In genomic region chr18:11689972-11690570, GRCh38 we compare ENCODE assay signal across 8 cellular contexts. TPM values are rescaled to one million over a fixed set of nuclear protein-coding genes. Genes with fewer than 3 reads are reported as not detected.
DNase-seq lines count a peak whose midpoint lies in the region; ATAC-seq, FAIRE-seq and TF ChIP-seq lines count a peak whose summit lies in the region.

No MANE protein-coding gene starts in this region.

- peak overlapping the region; percentile 92 for H3K4me2 ChIP-seq in astrocyte (ENCODE audit: low read length)
- no peak overlapping the region for H3K4me2 ChIP-seq in PC-9

- H3K27ac ChIP-seq in HUES48 (ENCODE audit: low read depth, low read length), result no peak overlapping the region
- H3K27ac ChIP-seq in astrocyte (ENCODE audit: low read depth, low read length), result no peak overlapping the region
- no peak overlapping the region for H3K27ac ChIP-seq in right lobe of liver
- no peak overlapping the region for H3K27ac ChIP-seq in PC-9

- H3K27ac Mint-ChIP-seq in astrocyte (ENCODE audit: unreplicated experiment), result no peak overlapping the region
- H3K27ac Mint-ChIP-seq in type B pancreatic cell, result peak overlapping the region; percentile 79

- H3K36me3 Mint-ChIP-seq in astrocyte (ENCODE audit: low read depth, unreplicated experiment) (no peaks in the 10 kb centered on the region), type B pancreatic cell (no peaks in the 10 kb centered on the region)

- FAIRE-seq in astrocyte (lab: Jason Lieb, UNC), result no peak

- H3K4me1 ChIP-seq in HUES48 (ENCODE audit: control insufficient read depth, insufficient read depth, low read length) (no peaks in the 10 kb centered on the region; the same call in 1 of the 2 replicates), astrocyte (ENCODE audit: insufficient read depth, low read length) (peaks cover 4% of the 10 kb centered on the region), right lobe of liver (peaks cover 0 to 10% (median 0%) of the 10 kb centered on the region in 4 donors), PC-9 (replicated peaks; ENCODE audit: insufficient read depth) (no peaks in the 10 kb centered on the region)

- no peaks in the 10 kb centered on the region for H3K36me3 ChIP-seq in HUES48 (ENCODE audit: control insufficient read depth, insufficient read depth, low read length)
- H3K36me3 ChIP-seq in astrocyte (ENCODE audit: insufficient read depth, low read length), result no peaks in the 10 kb centered on the region
- no peaks in the 10 kb centered on the region for H3K36me3 ChIP-seq in right lobe of liver
- no peaks in the 10 kb centered on the region for H3K36me3 ChIP-seq in PC-9 (ENCODE audit: low read depth)

- H3K9me3 Mint-ChIP-seq in astrocyte (ENCODE audit: unreplicated experiment) (no peaks in the 10 kb centered on the region), type B pancreatic cell (no peaks in the 10 kb centered on the region)

- no TSS peak for BruUV-seq in PC-9 (replicated peaks; lab: Mats Ljungman, UMichigan)

- 2% methylated on average over 17 of the region's 34 CpGs for WGBS in right lobe of liver (ENCODE audit: insufficient coverage, low coverage, low lambda C conversion rate, missing lambda C conversion rate)

- CTCF ChIA-PET in PC-9 (lab: Charles Lee), result no interaction called here

- H3K27me3 ChIP-seq in HUES48 (ENCODE audit: control insufficient read depth, insufficient read depth, low read length), result peaks cover 13% of the 10 kb centered on the region
- H3K27me3 ChIP-seq in astrocyte (ENCODE audit: insufficient read depth, low read length), result peaks cover 22% of the 10 kb centered on the region
- H3K27me3 ChIP-seq in right lobe of liver, result peaks cover 0 to 5% of the 10 kb centered on the region in 2 donors
- H3K27me3 ChIP-seq in PC-9 (ENCODE audit: insufficient read depth, low read depth), result peaks cover 55% of the 10 kb centered on the region

- no peaks in the 10 kb centered on the region for H4K20me1 ChIP-seq in astrocyte (ENCODE audit: insufficient read depth, low read length)
- no peaks in the 10 kb centered on the region for H4K20me1 ChIP-seq in PC-9 (ENCODE audit: insufficient read depth)

- peak in 3 of 4 donors; percentile 11 to 28 (median 25) for ATAC-seq in right lobe of liver

- H2AFZ ChIP-seq in astrocyte (ENCODE audit: low read depth, low read length), result peak overlapping the region; percentile 89
- no peak overlapping the region for H2AFZ ChIP-seq in PC-9

- H3K4me3 Mint-ChIP-seq in astrocyte (ENCODE audit: unreplicated experiment), result peak overlapping the region; percentile 84
- H3K4me3 Mint-ChIP-seq in type B pancreatic cell, result peak overlapping the region; percentile 92

- H3K79me2 ChIP-seq in astrocyte (ENCODE audit: insufficient read depth, low read length) (no peaks in the 10 kb centered on the region), PC-9 (ENCODE audit: low read depth) (no peaks in the 10 kb centered on the region)

- peak overlapping the region; percentile 59 for H3K9ac ChIP-seq in HUES48 (ENCODE audit: low read depth, low read length)
- H3K9ac ChIP-seq in astrocyte (ENCODE audit: low read length), result no peak overlapping the region

- H3K27me3 Mint-ChIP-seq in astrocyte (ENCODE audit: low read depth, unreplicated experiment) (peaks cover 10% of the 10 kb centered on the region), type B pancreatic cell (peaks cover 11% of the 10 kb centered on the region)

- intact Hi-C loops in right lobe of liver (cut with DNase I) (no loop called here), PC-9 (cut with micrococcal nuclease; ENCODE audit: unreplicated experiment) (no loop called here)

- peak; percentile 3 for DNase-seq in EL
- no peak for DNase-seq in astrocyte (ENCODE audit: low read depth)
- no peak for DNase-seq in right lobe of liver
- no peak for DNase-seq in type B pancreatic cell (ENCODE audit: extremely low spot score, unreplicated experiment)
- DNase-seq in activated effector memory CD4-positive, alpha-beta T cell treated with anti-CD3 and anti-CD28 coated beads, Interleukin-2, amount 50 U/mL, for 16 hours, result no peak
- DNase-seq in PC-9, result no peak
- DNase-seq in NCI-H146 treated with DMSO at 0.1 percent for 48 hours (lab: John Stamatoyannopoulos, UW; ENCODE audit: unreplicated experiment), result no peak

- POLR2A ChIA-PET in PC-9 (lab: Charles Lee; ENCODE audit: unreplicated experiment), result no interaction called here

- H3K9me3 ChIP-seq in HUES48 (ENCODE audit: control insufficient read depth, insufficient read depth, low read length) (no peaks in the 10 kb centered on the region), astrocyte (ENCODE audit: insufficient read depth, low read depth, low read length) (no peaks in the 10 kb centered on the region), right lobe of liver (no peaks in the 10 kb centered on the region), PC-9 (ENCODE audit: insufficient read depth, low read depth) (no peaks in the 10 kb centered on the region)

- H3K4me1 Mint-ChIP-seq in astrocyte (ENCODE audit: low read depth, unreplicated experiment) (no peaks in the 10 kb centered on the region), type B pancreatic cell (ENCODE audit: unreplicated experiment) (no peaks in the 10 kb centered on the region)

- no peaks in the 10 kb centered on the region for H3K9me2 ChIP-seq in PC-9 (ENCODE audit: insufficient read depth)

- H3K4me3 ChIP-seq in HUES48 (ENCODE audit: low read depth, low read length) (peak overlapping the region; percentile 67), astrocyte (ENCODE audit: insufficient read depth, low read depth, low read length) (peak overlapping the region; percentile 55), right lobe of liver (peak overlapping the region; percentile 52 to 60 (median 52)), PC-9 (no peak overlapping the region)

- TF ChIP-seq CTCF in astrocyte (IDR thresholded peaks at IDR 0.05; ENCODE audit: insufficient read depth, low read depth, low read length), result no peak
- no peak for TF ChIP-seq CTCF in right lobe of liver (IDR thresholded peaks at IDR 0.05)
- TF ChIP-seq CTCF in type B pancreatic cell (conservative IDR thresholded peaks at IDR 0.05), result no peak
- no peak for TF ChIP-seq CTCF in PC-9 (conservative IDR thresholded peaks at IDR 0.05)

- no peak for TF ChIP-seq POLR2A in right lobe of liver (IDR thresholded peaks at IDR 0.05)

- no peaks in the 10 kb centered on the region for H3F3A ChIP-seq in PC-9 (ENCODE audit: insufficient read depth, low read depth)

RNA-seq across cellular contexts. Expression of gene GNAL, which starts 1.0 kb away (rescaled TPM):
- total RNA-seq in astrocyte (3.6 and 4.5 TPM in 2 replicates), right lobe of liver (1 to 10 TPM in 4 of 6 experiments, under 1 TPM in 2; 0.19 to 1.9 (median 1.2) TPM), type B pancreatic cell (ENCODE audit: low replicate concordance) (8.3 and 12.9 TPM in 2 replicates), PC-9 (2021) (0.98 and 3.3 TPM in 2 replicates)
